13 cellular contexts compared by ENCODE assay signal in genomic region chr18:12741351-12741750, GRCh38. TPM values are rescaled to one million over a fixed set of nuclear protein-coding genes. Genes with fewer than 3 reads are reported as not detected.
A peak's percentile ranks its signal among the peaks of the same experiment; 100 is the strongest.
DNase-seq lines count a peak whose midpoint lies in the region; ATAC-seq and TF ChIP-seq lines count a peak whose summit lies in the region.
"Had no signal": no experiment of that assay in that cellular context is flagged by ENCODE, and none has a peak within 500 bp of the region (broad histone marks: within the 10 kb centered on the region; RNA-seq: fewer than 3 reads in every experiment).

No MANE protein-coding gene starts in this region.

- no peak overlapping the region for H3K4me3 ChIP-seq in astrocyte of the spinal cord (ENCODE audit: low read depth, low read length)
- no peak overlapping the region for H3K4me3 ChIP-seq in thyroid gland (replicated peaks in 1 of 3)

- H3K36me3 ChIP-seq in thyroid gland = no peaks in the 10 kb centered on the region
- H3K36me3 ChIP-seq: neutrophil had no signal

- no peak overlapping the region for H3K27ac Mint-ChIP-seq in activated CD8-positive, alpha-beta memory T cell treated with anti-CD3 and anti-CD28 coated beads, Interleukin-2, amount 10 ng/mL, durations not matched to agents 7 days and 5 days

- H3K9me3 ChIP-seq in thyroid gland = no peaks in the 10 kb centered on the region
- H3K9me3 ChIP-seq: neutrophil had no signal

- H3K4me3 Mint-ChIP-seq in activated CD8-positive, alpha-beta memory T cell treated with anti-CD3 and anti-CD28 coated beads, Interleukin-2, amount 10 ng/mL, durations not matched to agents 7 days and 5 days = no peak overlapping the region

- no peak for TF ChIP-seq POLR2A in thyroid gland (IDR thresholded peaks at IDR 0.05)

- TF ChIP-seq CTCF in astrocyte of the spinal cord (IDR thresholded peaks at IDR 0.05; ENCODE audit: low read depth, low read length) (no peak), thyroid gland (IDR thresholded peaks at IDR 0.05) (no peak)

- H3K9me3 Mint-ChIP-seq in activated CD8-positive, alpha-beta memory T cell treated with anti-CD3 and anti-CD28 coated beads, Interleukin-2, amount 10 ng/mL, durations not matched to agents 7 days and 5 days (ENCODE audit: low read depth) = no peaks in the 10 kb centered on the region

- DNase-seq in activated CD8-positive, alpha-beta memory T cell treated with anti-CD3 and anti-CD28 coated beads for 24 hours = peak; percentile 13
- no peak for DNase-seq in activated CD8-positive, alpha-beta memory T cell treated with anti-CD3 and anti-CD28 coated beads, Interleukin-2, amount 50 U/mL, for 4 hours
- DNase-seq in NCI-H187 treated with DMSO at 0.1 percent for 48 hours (lab: John Stamatoyannopoulos, UW) (peak; percentile 18), astrocyte of the spinal cord (ENCODE audit: low read depth, low spot score) (peak; percentile 25), stromal cell of bone marrow (ENCODE audit: low read depth) (peak; percentile 73), thyroid gland (no peak)
- DNase-seq in activated CD8-positive, alpha-beta memory T cell treated with anti-CD3 and anti-CD28 coated beads, Interleukin-2, amount 10 ng/mL, durations not matched to agents 7 days and 5 days = no peak
- DNase-seq: activated effector memory CD4-positive, alpha-beta T cell treated with anti-CD3 and anti-CD28 coated beads, Interleukin-2, amount 50 U/mL, for 16 hours; NCI-H1694 treated with DMSO at 0.1 percent for 48 hours; stimulated activated CD4-positive, alpha-beta T cell treated with anti-CD3 and anti-CD28 coated beads, Interleukin-4, amount 100 ng/mL, for 24 hours had no signal

- intact Hi-C loops in thyroid gland (cut with DNase I) = no loop called here

- no peaks in the 10 kb centered on the region for H3K27me3 ChIP-seq in thyroid gland
- H3K27me3 ChIP-seq: neutrophil had no signal

- H3K36me3 Mint-ChIP-seq in activated CD8-positive, alpha-beta memory T cell treated with anti-CD3 and anti-CD28 coated beads, Interleukin-2, amount 10 ng/mL, durations not matched to agents 7 days and 5 days = no peaks in the 10 kb centered on the region

- 84 to 85% methylated on average over 6 of the region's 6 CpGs for WGBS in thyroid gland, 2 donors

- in situ Hi-C loops in astrocyte of the spinal cord (cut with HindIII; ENCODE audit: low sequenced_read_pairs) = no loop called here

- H3K4me1 Mint-ChIP-seq in activated CD8-positive, alpha-beta memory T cell treated with anti-CD3 and anti-CD28 coated beads, Interleukin-2, amount 10 ng/mL, durations not matched to agents 7 days and 5 days = peaks cover 5% of the 10 kb centered on the region

- no peak for ATAC-seq in GM19463 (IDR thresholded peaks at IDR 0.05; ENCODE audit: unreplicated experiment)
- no peak for ATAC-seq in activated CD8-positive, alpha-beta memory T cell treated with anti-CD3 and anti-CD28 coated beads, Interleukin-2, amount 10 ng/mL, durations not matched to agents 7 days and 5 days

- no peak overlapping the region for H3K27ac ChIP-seq in thyroid gland
- H3K27ac ChIP-seq: C4-2B, neutrophil had no signal

- CTCF ChIA-PET in activated CD8-positive, alpha-beta memory T cell treated with anti-CD3 and anti-CD28 coated beads, Interleukin-2, amount 10 ng/mL, durations not matched to agents 7 days and 5 days (lab: Charles Lee) = interaction anchor here (1.0 kb wide), 1 partner anchor 184 kb away, joined by 3 read pairs; no protein-coding TSS in a partner anchor

- peaks cover 2% of the 10 kb centered on the region for H3K27me3 Mint-ChIP-seq in activated CD8-positive, alpha-beta memory T cell treated with anti-CD3 and anti-CD28 coated beads, Interleukin-2, amount 10 ng/mL, durations not matched to agents 7 days and 5 days

- no peaks in the 10 kb centered on the region for H3K4me1 ChIP-seq in thyroid gland

RNA-seq across cellular contexts. Expression of gene PSMG2, which starts 38.5 kb away (rescaled TPM):
- total RNA-seq in thyroid gland = 10 to 100 TPM; 65.7 to 86.1 (median 69.7) TPM
- total RNA-seq in activated CD8-positive, alpha-beta memory T cell treated with anti-CD3 and anti-CD28 coated beads, Interleukin-2, amount 10 ng/mL, durations not matched to agents 7 days and 5 days = 100 to 1,000 TPM in 1 of 2 experiments, 10 to 100 TPM in 1; 98.2 to 106 TPM

RNA-seq across cellular contexts. Expression of gene CEP76, which starts 38.8 kb away (rescaled TPM):
- total RNA-seq in thyroid gland = 10 to 100 TPM in 1 of 4 donors, 1 to 10 TPM in 3; 7.0 to 10.0 (median 9.3) TPM
- total RNA-seq in activated CD8-positive, alpha-beta memory T cell treated with anti-CD3 and anti-CD28 coated beads, Interleukin-2, amount 10 ng/mL, durations not matched to agents 7 days and 5 days = 10 to 100 TPM; 15.7 to 18.0 TPM

Comparison
In these comparisons a context has a peak if more than half of its experiments do, and no peak if none do; other contexts are left out.
1. DNase-seq: peak in activated CD8-positive, alpha-beta memory T cell treated with anti-CD3 and anti-CD28 coated beads for 24 hours (single experiment), NCI-H187 treated with DMSO at 0.1 percent for 48 hours (single experiment), astrocyte of the spinal cord (single experiment) and stromal cell of bone marrow (single experiment); none in activated CD8-positive, alpha-beta memory T cell treated with anti-CD3 and anti-CD28 coated beads, Interleukin-2, amount 50 U/mL, for 4 hours (single experiment), thyroid gland (0 of 2) and activated CD8-positive, alpha-beta memory T cell treated with anti-CD3 and anti-CD28 coated beads, Interleukin-2, amount 10 ng/mL, durations not matched to agents 7 days and 5 days (single experiment).